1 cellular context compared by ENCODE assay signal in the genomic region with DNA sequence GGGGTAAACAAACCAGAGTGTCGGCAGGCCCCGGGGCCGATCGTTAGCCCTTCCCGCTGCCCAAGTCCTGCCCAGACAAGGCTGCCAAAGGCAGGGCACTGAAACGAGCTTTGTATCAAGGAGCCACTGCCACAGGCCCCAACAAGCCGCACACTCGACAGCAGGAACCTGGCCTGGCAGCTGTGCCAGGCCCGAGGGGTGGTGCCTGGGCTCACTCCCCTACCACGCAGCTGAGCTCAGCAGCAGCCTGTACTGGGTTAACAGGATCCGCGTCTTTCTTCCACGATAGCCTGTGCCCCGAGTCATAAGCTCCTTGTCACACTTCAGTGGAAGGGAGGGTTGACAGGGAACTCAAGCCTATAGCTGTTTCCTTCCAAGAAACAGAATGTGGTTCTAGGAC.
TF ChIP-seq lines count a peak whose summit lies in the region.

No MANE protein-coding gene starts in this region.

TF ChIP-seq in HEK293, 187 proteins besides CTCF, POLR2A, EP300 and RAD21 (continued from another document):
- TF ChIP-seq, protein P1, sequence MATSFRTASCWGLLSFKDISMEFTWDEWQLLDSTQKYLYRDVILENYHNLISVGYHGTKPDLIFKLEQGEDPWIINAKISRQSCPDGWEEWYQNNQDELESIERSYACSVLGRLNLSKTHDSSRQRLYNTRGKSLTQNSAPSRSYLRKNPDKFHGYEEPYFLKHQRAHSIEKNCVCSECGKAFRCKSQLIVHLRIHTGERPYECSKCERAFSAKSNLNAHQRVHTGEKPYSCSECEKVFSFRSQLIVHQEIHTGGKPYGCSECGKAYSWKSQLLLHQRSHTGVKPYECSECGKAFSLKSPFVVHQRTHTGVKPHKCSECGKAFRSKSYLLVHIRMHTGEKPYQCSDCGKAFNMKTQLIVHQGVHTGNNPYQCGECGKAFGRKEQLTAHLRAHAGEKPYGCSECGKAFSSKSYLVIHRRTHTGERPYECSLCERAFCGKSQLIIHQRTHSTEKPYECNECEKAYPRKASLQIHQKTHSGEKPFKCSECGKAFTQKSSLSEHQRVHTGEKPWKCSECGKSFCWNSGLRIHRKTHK (tag by site-specific recombination; IDR thresholded peaks at IDR 0.05), result no peak
- TF ChIP-seq ZNF354C (tag by site-specific recombination; IDR thresholded peaks at IDR 0.05; ENCODE audit: borderline replicate concordance, low read depth) (no peak), ZFHX2 (tag by site-specific recombination; conservative IDR thresholded peaks at IDR 0.05) (no peak)
- TF ChIP-seq, protein P2, sequence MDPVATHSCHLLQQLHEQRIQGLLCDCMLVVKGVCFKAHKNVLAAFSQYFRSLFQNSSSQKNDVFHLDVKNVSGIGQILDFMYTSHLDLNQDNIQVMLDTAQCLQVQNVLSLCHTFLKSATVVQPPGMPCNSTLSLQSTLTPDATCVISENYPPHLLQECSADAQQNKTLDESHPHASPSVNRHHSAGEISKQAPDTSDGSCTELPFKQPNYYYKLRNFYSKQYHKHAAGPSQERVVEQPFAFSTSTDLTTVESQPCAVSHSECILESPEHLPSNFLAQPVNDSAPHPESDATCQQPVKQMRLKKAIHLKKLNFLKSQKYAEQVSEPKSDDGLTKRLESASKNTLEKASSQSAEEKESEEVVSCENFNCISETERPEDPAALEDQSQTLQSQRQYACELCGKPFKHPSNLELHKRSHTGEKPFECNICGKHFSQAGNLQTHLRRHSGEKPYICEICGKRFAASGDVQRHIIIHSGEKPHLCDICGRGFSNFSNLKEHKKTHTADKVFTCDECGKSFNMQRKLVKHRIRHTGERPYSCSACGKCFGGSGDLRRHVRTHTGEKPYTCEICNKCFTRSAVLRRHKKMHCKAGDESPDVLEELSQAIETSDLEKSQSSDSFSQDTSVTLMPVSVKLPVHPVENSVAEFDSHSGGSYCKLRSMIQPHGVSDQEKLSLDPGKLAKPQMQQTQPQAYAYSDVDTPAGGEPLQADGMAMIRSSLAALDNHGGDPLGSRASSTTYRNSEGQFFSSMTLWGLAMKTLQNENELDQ (tag by site-specific recombination; IDR thresholded peaks at IDR 0.05; ENCODE audit: low read depth), result no peak
- TF ChIP-seq, protein P3, sequence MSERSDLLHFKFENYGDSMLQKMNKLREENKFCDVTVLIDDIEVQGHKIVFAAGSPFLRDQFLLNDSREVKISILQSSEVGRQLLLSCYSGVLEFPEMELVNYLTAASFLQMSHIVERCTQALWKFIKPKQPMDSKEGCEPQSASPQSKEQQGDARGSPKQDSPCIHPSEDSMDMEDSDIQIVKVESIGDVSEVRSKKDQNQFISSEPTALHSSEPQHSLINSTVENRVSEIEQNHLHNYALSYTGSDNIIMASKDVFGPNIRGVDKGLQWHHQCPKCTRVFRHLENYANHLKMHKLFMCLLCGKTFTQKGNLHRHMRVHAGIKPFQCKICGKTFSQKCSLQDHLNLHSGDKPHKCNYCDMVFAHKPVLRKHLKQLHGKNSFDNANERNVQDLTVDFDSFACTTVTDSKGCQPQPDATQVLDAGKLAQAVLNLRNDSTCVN (tag by site-specific recombination; optimal IDR thresholded peaks at IDR 0.05), result no peak
